In the genomic region with DNA sequence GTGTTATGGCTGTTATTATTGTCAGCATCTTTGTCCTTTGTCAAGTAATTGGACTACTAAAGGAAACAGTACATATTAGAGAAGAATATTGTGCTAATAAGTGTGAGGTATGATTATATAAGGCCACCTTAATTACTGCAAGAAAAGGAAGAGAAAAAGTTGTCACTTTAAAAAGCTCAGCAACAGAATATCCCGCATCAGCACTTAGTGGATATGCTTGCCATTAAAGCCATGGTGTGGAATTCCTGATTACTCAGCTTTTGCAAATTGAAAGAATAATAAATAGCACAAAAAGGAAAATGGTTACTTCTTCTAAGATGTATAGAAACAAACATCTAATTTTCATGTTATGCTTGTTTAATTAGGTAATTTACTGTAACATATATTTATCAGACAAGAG, we compare ENCODE assay signal across 10 cellular contexts.
"Had no signal": no experiment of that assay in that cellular context is flagged by ENCODE, and none has a peak within 500 bp of the region (broad histone marks: within the 10 kb centered on the region; RNA-seq: fewer than 3 reads in every experiment).

No MANE protein-coding gene starts in this region.

- H3K36me3 Mint-ChIP-seq: IgD-negative memory B cell had no signal

- FAIRE-seq: HTR-8/SVneo had no signal

- H3K9ac ChIP-seq: KMS-11 had no signal

- H3K4me1 ChIP-seq: HAP-1 had no signal

- ATAC-seq: HCT116 had no signal

- H3K36me3 ChIP-seq: HAP-1 had no signal

- H3K4me1 Mint-ChIP-seq: IgD-negative memory B cell had no signal

- H3K27me3 Mint-ChIP-seq: IgD-negative memory B cell had no signal

- H3K9me3 Mint-ChIP-seq: IgD-negative memory B cell had no signal

- DNase-seq: H7, HFFc6, Karpas-422, KBM-7 had no signal

- H3K27ac ChIP-seq: KMS-11 had no signal

- H3K4me3 ChIP-seq: GM23338, HAP-1 had no signal

- H3K4me3 Mint-ChIP-seq: GM23338, HFFc6, IgD-negative memory B cell had no signal

- H3K27ac Mint-ChIP-seq: HFFc6, IgD-negative memory B cell had no signal

- H3K4me2 ChIP-seq: GM23338, KMS-11 had no signal

- H3K9me3 ChIP-seq: HAP-1 had no signal
